21 cellular contexts compared by ENCODE assay signal in genomic region chr12:92968201-92968813, GRCh38. TPM values are rescaled to one million over a fixed set of nuclear protein-coding genes. Genes with fewer than 3 reads are reported as not detected.
DNase-seq lines count a peak whose midpoint lies in the region; FAIRE-seq and TF ChIP-seq lines count a peak whose summit lies in the region.
"Had no signal": no experiment of that assay in that cellular context is flagged by ENCODE, and none has a peak within 500 bp of the region (broad histone marks: within the 10 kb centered on the region; RNA-seq: fewer than 3 reads in every experiment).

No MANE protein-coding gene starts in this region.

- peak; percentile 44 for DNase-seq in A172 (ENCODE audit: low spot score)
- no peak for DNase-seq in H54 (ENCODE audit: insufficient read length, low spot score)
- peak in 1 of 2 experiments; percentile 5 for DNase-seq in SJSA1 (ENCODE audit: low read depth in 1 of 2, low spot score in 2 of 2)
- DNase-seq in fibroblast of mammary gland (ENCODE audit: low read depth), result peak; percentile 51
- no peak for DNase-seq in GM19238 (ENCODE audit: insufficient read length, low spot score)
- DNase-seq in uterus, result no peak
- DNase-seq in COLO668 (lab: John Stamatoyannopoulos, UW; ENCODE audit: unreplicated experiment), result no peak
- no peak for DNase-seq in DMS 273 treated with DMSO at 0.1 percent for 48 hours (lab: John Stamatoyannopoulos, UW)
- DNase-seq: activated CD4-positive, alpha-beta T cell treated with anti-CD3 and anti-CD28 coated beads for 36 hours; activated CD8-positive, alpha-beta memory T cell treated with anti-CD3 and anti-CD28 coated beads, Interleukin-2, amount 10 ng/mL, durations not matched to agents 7 days and 5 days; caudate nucleus; effector CD4-positive, alpha-beta T cell; left colon; MG63; mucosa of descending colon; NCI-H2081; stimulated activated naive CD8-positive, alpha-beta T cell treated with anti-CD3 and anti-CD28 coated beads, Interleukin-15, Interleukin-2, amounts not matched to agents 100 U/mL and 50 U/mL, for 24 hours; upper lobe of right lung had no signal

- TF ChIP-seq CTCF in fibroblast of mammary gland (conservative IDR thresholded peaks at IDR 0.05; ENCODE audit: control insufficient read depth, insufficient read depth, low read depth, low read length) (no peak), uterus (IDR thresholded peaks at IDR 0.05) (no peak)

- FAIRE-seq in H54 (lab: Jason Lieb, UNC), result peak; percentile 91

- H3K27me3 ChIP-seq in SJSA1 (replicated peaks) (no peaks in the 10 kb centered on the region), uterus (no peaks in the 10 kb centered on the region)
- H3K27me3 ChIP-seq: MG63, neutrophil, right atrium auricular region, upper lobe of right lung had no signal

- no peak for TF ChIP-seq POLR2A in H54 (IDR thresholded peaks at IDR 0.05; ENCODE audit: low read depth, low read length)
- no peak for TF ChIP-seq POLR2A in uterus (IDR thresholded peaks at IDR 0.05)

- H3K4me1 ChIP-seq in SJSA1 (replicated peaks) (peaks cover 44% of the 10 kb centered on the region), uterus (no peaks in the 10 kb centered on the region)
- H3K4me1 ChIP-seq: right atrium auricular region had no signal

- peak overlapping the region; percentile 21; the same call in 1 of the 2 replicates for H3K27ac ChIP-seq in SJSA1
- no peak overlapping the region for H3K27ac ChIP-seq in uterus
- H3K27ac ChIP-seq: neutrophil, right atrium auricular region, upper lobe of right lung had no signal

- no peak overlapping the region for H3K4me3 ChIP-seq in SJSA1
- no peak overlapping the region for H3K4me3 ChIP-seq in fibroblast of mammary gland (ENCODE audit: control insufficient read depth, low read depth, low read length)
- no peak overlapping the region for H3K4me3 ChIP-seq in uterus
- H3K4me3 ChIP-seq: HAP-1, MG63, mucosa of descending colon, right atrium auricular region, upper lobe of right lung had no signal

- intact Hi-C loops in uterus (cut with DNase I; ENCODE audit: low total_unique reads), result no loop called here

- H3K9me3 ChIP-seq in SJSA1 (replicated peaks) (no peaks in the 10 kb centered on the region), uterus (no peaks in the 10 kb centered on the region)
- H3K9me3 ChIP-seq: mucosa of descending colon, neutrophil, right atrium auricular region, upper lobe of right lung had no signal

- H3K36me3 ChIP-seq in SJSA1 (no peaks in the 10 kb centered on the region), uterus (no peaks in the 10 kb centered on the region)
- H3K36me3 ChIP-seq: HAP-1, MG63, neutrophil, right atrium auricular region, upper lobe of right lung had no signal

RNA-seq across cellular contexts. Expression of gene EEA1, which starts 39.2 kb away (rescaled TPM):
- 13.3 and 17.2 TPM in 2 replicates for total RNA-seq in A172 (2014; rRNA removed; shearing (Covaris generic))
- total RNA-seq in SJSA1 (2014; rRNA removed; shearing (Covaris generic)), result 19.0 and 49.8 TPM in 2 replicates
- 10 to 100 TPM; 15.4 to 53.0 (median 31.6) TPM for total RNA-seq in uterus

Comparison
In these comparisons a context has a peak if more than half of its experiments do, and no peak if none do; other contexts are left out.
1. DNase-seq: peak in A172 (single experiment) and fibroblast of mammary gland (single experiment); none in H54 (single experiment), GM19238 (single experiment), uterus (0 of 2), COLO668 (single experiment) and DMS 273 treated with DMSO at 0.1 percent for 48 hours (single experiment).